ENCODE assay signal across 9 cellular contexts in genomic region chr11:11022126-11022730, GRCh38.
DNase-seq lines count a peak whose midpoint lies in the region; ATAC-seq and TF ChIP-seq lines count a peak whose summit lies in the region.
"Had no signal": no experiment of that assay in that cellular context is flagged by ENCODE, and none has a peak within 500 bp of the region (broad histone marks: within the 10 kb centered on the region; RNA-seq: fewer than 3 reads in every experiment).

No MANE protein-coding gene starts in this region.

- no peak for TF ChIP-seq POLR2A in gastroesophageal sphincter (IDR thresholded peaks at IDR 0.05)
- no peak for TF ChIP-seq POLR2A in uterus (IDR thresholded peaks at IDR 0.05)

- H3K4me3 ChIP-seq in GM23248 (no peak overlapping the region), RWPE2 (ENCODE audit: severe bottlenecking) (no peak overlapping the region), gastroesophageal sphincter (no peak overlapping the region), uterus (no peak overlapping the region)

- no peak overlapping the region for H3K27ac ChIP-seq in GM23248
- H3K27ac ChIP-seq in RWPE2 (ENCODE audit: poor library complexity, severe bottlenecking): no peak overlapping the region
- no peak overlapping the region for H3K27ac ChIP-seq in gastroesophageal sphincter
- H3K27ac ChIP-seq in uterus: no peak overlapping the region

- in situ Hi-C loops in GM23248 (cut with MboI): loop anchor here (5.0 kb wide), 1 partner anchor 230 kb away; no protein-coding TSS in a partner anchor

- H3K36me3 ChIP-seq in GM23248 (ENCODE audit: low read depth): no peaks in the 10 kb centered on the region
- H3K36me3 ChIP-seq in RWPE2 (ENCODE audit: low read depth): no peaks in the 10 kb centered on the region
- no peaks in the 10 kb centered on the region for H3K36me3 ChIP-seq in gastroesophageal sphincter
- H3K36me3 ChIP-seq in uterus: no peaks in the 10 kb centered on the region

- peaks cover 12% of the 10 kb centered on the region for H3K4me1 ChIP-seq in GM23248 (ENCODE audit: insufficient read depth)
- H3K4me1 ChIP-seq in RWPE2 (ENCODE audit: insufficient read depth, poor library complexity, severe bottlenecking): no peaks in the 10 kb centered on the region
- no peaks in the 10 kb centered on the region for H3K4me1 ChIP-seq in gastroesophageal sphincter
- no peaks in the 10 kb centered on the region for H3K4me1 ChIP-seq in uterus

- ATAC-seq in RWPE2 (ENCODE audit: low read depth): no peak
- no peak for ATAC-seq in gastroesophageal sphincter
- ATAC-seq in GM21360 (IDR thresholded peaks at IDR 0.05; ENCODE audit: unreplicated experiment): no peak
- no peak for ATAC-seq in GM19351 (IDR thresholded peaks at IDR 0.05; ENCODE audit: unreplicated experiment)

- no peaks in the 10 kb centered on the region for H4K20me1 ChIP-seq in GM23248 (ENCODE audit: insufficient read depth)

- H3K4me1 Mint-ChIP-seq in CD14-positive monocyte: peaks cover 4% of the 10 kb centered on the region

- H3K9me3 ChIP-seq in GM23248 (ENCODE audit: low read depth): no peaks in the 10 kb centered on the region
- H3K9me3 ChIP-seq in RWPE2 (ENCODE audit: severe bottlenecking): no peaks in the 10 kb centered on the region
- H3K9me3 ChIP-seq in gastroesophageal sphincter: no peaks in the 10 kb centered on the region
- no peaks in the 10 kb centered on the region for H3K9me3 ChIP-seq in uterus

- no peaks in the 10 kb centered on the region for H3K9me2 ChIP-seq in GM23248 (ENCODE audit: insufficient read depth)

- no peak overlapping the region for H3K4me2 ChIP-seq in GM23248 (ENCODE audit: unreplicated experiment)

- no peak overlapping the region for H3K9ac ChIP-seq in GM23248

- H3K27ac Mint-ChIP-seq in CD14-positive monocyte: no peak overlapping the region
- H3K27ac Mint-ChIP-seq: IgD-negative memory B cell had no signal

- DNase-seq in CD14-positive monocyte (ENCODE audit: low spot score): no peak
- peak; percentile 48 for DNase-seq in GM23248
- DNase-seq in RWPE2 (ENCODE audit: low spot score): no peak
- DNase-seq in uterus: no peak
- DNase-seq in NK-92 (lab: John Stamatoyannopoulos, UW; ENCODE audit: unreplicated experiment): no peak

- H3K79me2 ChIP-seq in GM23248 (ENCODE audit: insufficient read depth): no peaks in the 10 kb centered on the region

- no peak overlapping the region for H2AFZ ChIP-seq in GM23248

- no peaks in the 10 kb centered on the region for H3K36me3 Mint-ChIP-seq in CD14-positive monocyte
- H3K36me3 Mint-ChIP-seq: IgD-negative memory B cell had no signal

- WGBS in GM23248 (ENCODE audit: low coverage in 1 of 2, low lambda C conversion rate in 2 of 2, missing lambda C conversion rate in 2 of 2), 2 experiments: 0 to 2% methylated on average over 4 of the region's 4 CpGs
- WGBS in gastroesophageal sphincter (ENCODE audit: low coverage in 1 of 2), 2 donors: 8 to 28% methylated on average over 4 of the region's 4 CpGs

- H3K9me3 Mint-ChIP-seq in CD14-positive monocyte: no peaks in the 10 kb centered on the region
- H3K9me3 Mint-ChIP-seq: IgD-negative memory B cell had no signal

- H3K4me3 Mint-ChIP-seq in CD14-positive monocyte: no peak overlapping the region
- H3K4me3 Mint-ChIP-seq: IgD-negative memory B cell had no signal

- H3K27me3 Mint-ChIP-seq in CD14-positive monocyte (ENCODE audit: low read depth in 3 of 3): peaks cover 0 to 2% (median 2%) of the 10 kb centered on the region in 3 donors

- intact Hi-C loops in CD14-positive monocyte (cut with micrococcal nuclease) (loop anchor here (2.0 to 10.0 kb wide), 5 partner anchors 85 to 230 kb away; no protein-coding TSS in a partner anchor), uterus (cut with DNase I; ENCODE audit: low total_unique reads) (loop anchor here (5.0 to 10.0 kb wide), 2 partner anchors 90 to 237 kb away; no protein-coding TSS in a partner anchor)

- H3K27me3 ChIP-seq in GM23248 (replicated peaks; ENCODE audit: insufficient read depth) (no peaks in the 10 kb centered on the region), RWPE2 (ENCODE audit: insufficient read depth, poor library complexity, severe bottlenecking) (no peaks in the 10 kb centered on the region), gastroesophageal sphincter (no peaks in the 10 kb centered on the region), uterus (no peaks in the 10 kb centered on the region)

- TF ChIP-seq EP300 in gastroesophageal sphincter (IDR thresholded peaks at IDR 0.05): no peak

- peaks cover 8% of the 10 kb centered on the region for H3F3A ChIP-seq in GM23248 (ENCODE audit: insufficient read depth)

- TF ChIP-seq CTCF in CD14-positive monocyte (IDR thresholded peaks at IDR 0.05) (peak; percentile 69), RWPE2 (IDR thresholded peaks at IDR 0.05; ENCODE audit: poor library complexity, severe bottlenecking) (peak; percentile 48), gastroesophageal sphincter (IDR thresholded peaks at IDR 0.05) (peak; percentile 49 to 59 (median 54)), uterus (IDR thresholded peaks at IDR 0.05) (peak; percentile 25 to 52 (median 44))
